In genomic region chr2:150977296-150977695, GRCh38 we compare ENCODE assay signal across 1 cellular context.
TF ChIP-seq lines count a peak whose summit lies in the region.

No MANE protein-coding gene starts in this region.

TF ChIP-seq in WTC11, 78 proteins besides CTCF, POLR2A, EP300 and RAD21 (continued from another document):
- TF ChIP-seq AR (CRISPR knock-in tag; IDR thresholded peaks at IDR 0.05) = no peak
TF ChIP-seq in WTC11: peak in this region for 0.
